16 cellular contexts compared by ENCODE assay signal in the genomic region with DNA sequence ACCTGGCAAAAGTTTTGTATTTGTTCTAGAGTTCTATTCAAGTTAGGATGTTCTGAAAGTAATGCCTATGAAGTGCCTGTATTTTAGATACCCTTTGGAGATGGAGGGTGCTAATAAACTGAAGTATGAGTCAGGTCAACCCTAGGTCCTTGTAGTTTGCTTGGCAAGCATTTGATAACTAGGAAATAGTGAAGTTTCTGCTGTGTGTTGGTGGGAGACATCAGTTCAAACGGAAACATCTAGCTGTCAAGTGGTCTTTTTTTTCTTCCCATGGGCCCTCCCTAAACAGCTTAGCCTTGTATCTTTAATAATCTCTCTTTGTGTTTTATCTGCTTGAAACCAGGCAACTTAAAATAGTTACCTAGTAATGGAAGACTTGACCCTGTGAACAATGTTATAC. TPM values are rescaled to one million over a fixed set of nuclear protein-coding genes. Genes with fewer than 3 reads are reported as not detected.
DNase-seq lines count a peak whose midpoint lies in the region; ATAC-seq and TF ChIP-seq lines count a peak whose summit lies in the region.
"Had no signal": no experiment of that assay in that cellular context is flagged by ENCODE, and none has a peak within 500 bp of the region (broad histone marks: within the 10 kb centered on the region; RNA-seq: fewer than 3 reads in every experiment).

No MANE protein-coding gene starts in this region.

- H3K27me3 Mint-ChIP-seq in activated T-cell treated with anti-CD3 and anti-CD28 coated beads, Interleukin-2, amount 50 U/mL, for 72 hours (ENCODE audit: low read depth) = no peaks in the 10 kb centered on the region
- H3K27me3 Mint-ChIP-seq in activated CD4-positive, alpha-beta memory T cell treated with anti-CD3 and anti-CD28 coated beads for 36 hours = no peaks in the 10 kb centered on the region
- H3K27me3 Mint-ChIP-seq: memory B cell had no signal

- peaks cover 80% of the 10 kb centered on the region for H3K4me1 Mint-ChIP-seq in activated T-cell treated with anti-CD3 and anti-CD28 coated beads, Interleukin-2, amount 50 U/mL, for 72 hours (ENCODE audit: low read depth)
- peaks cover 79% of the 10 kb centered on the region for H3K4me1 Mint-ChIP-seq in activated CD4-positive, alpha-beta memory T cell treated with anti-CD3 and anti-CD28 coated beads for 36 hours (ENCODE audit: low read depth)

- peaks cover 21 to 70% of the 10 kb centered on the region in 2 donors for H3K4me1 ChIP-seq in thoracic aorta (ENCODE audit: control insufficient read depth in 1 of 2, low read depth in 2 of 2)

- peak overlapping the region in 1 of 2 donors; percentile 9 for H3K27ac ChIP-seq in thoracic aorta
- H3K27ac ChIP-seq: spleen, VCaP had no signal

- TF ChIP-seq POLR2A in erythroblast (IDR thresholded peaks at IDR 0.05; ENCODE audit: low read length) = no peak

- no peak for DNase-seq in activated T-cell treated with anti-CD3 and anti-CD28 coated beads, Interleukin-2, amount 50 U/mL, for 72 hours
- DNase-seq in activated T-cell treated with anti-CD3 and anti-CD28 coated beads, Interleukin-2, amount 50 U/mL, for 48 hours = no peak
- DNase-seq in activated CD4-positive, alpha-beta memory T cell treated with anti-CD3 and anti-CD28 coated beads for 36 hours = no peak
- DNase-seq in erythroblast (lab: John Stamatoyannopoulos, UW) = peak; percentile 43 to 56
- no peak for DNase-seq in thoracic aorta (ENCODE audit: low spot score)
- DNase-seq in NCI-H2171 (lab: John Stamatoyannopoulos, UW) = no peak
- DNase-seq in NCI-H2081 treated with DMSO at 0.1 percent for 48 hours (lab: John Stamatoyannopoulos, UW) = no peak
- DNase-seq: effector memory CD4-positive, alpha-beta T cell; foreskin fibroblast; NCI-H774; SHP77 treated with DMSO at 0.1 percent for 48 hours; spleen had no signal

- H3K9me3 Mint-ChIP-seq in activated T-cell treated with anti-CD3 and anti-CD28 coated beads, Interleukin-2, amount 50 U/mL, for 72 hours = no peaks in the 10 kb centered on the region
- no peaks in the 10 kb centered on the region for H3K9me3 Mint-ChIP-seq in activated CD4-positive, alpha-beta memory T cell treated with anti-CD3 and anti-CD28 coated beads for 36 hours
- H3K9me3 Mint-ChIP-seq: memory B cell had no signal

- CTCF ChIA-PET in activated CD4-positive, alpha-beta memory T cell treated with anti-CD3 and anti-CD28 coated beads for 36 hours (lab: Charles Lee) = interaction anchor here (1.8 kb wide), 2 partner anchors 146 to 154 kb away, joined by 4 to 7 read pairs; no protein-coding TSS in a partner anchor

- peak overlapping the region; percentile 13 for H3K4me3 ChIP-seq in thoracic aorta
- H3K4me3 ChIP-seq: HAP-1, spleen had no signal

- ATAC-seq in activated T-cell treated with anti-CD3 and anti-CD28 coated beads, Interleukin-2, amount 50 U/mL, for 72 hours (replicated peaks in 1 of 2) = no peak
- ATAC-seq in thoracic aorta (ENCODE audit: insufficient number of reproducible peaks, low FRiP score, low read depth) (no peak), GM21515 (IDR thresholded peaks at IDR 0.05; ENCODE audit: unreplicated experiment) (no peak)

- POLR2A ChIA-PET in activated CD4-positive, alpha-beta memory T cell treated with anti-CD3 and anti-CD28 coated beads for 36 hours (lab: Charles Lee) = interaction anchor here (1.3 kb wide), 1 partner anchor 9 kb away, joined by 3 read pairs; no protein-coding TSS in a partner anchor

- H3K36me3 Mint-ChIP-seq in activated T-cell treated with anti-CD3 and anti-CD28 coated beads, Interleukin-2, amount 50 U/mL, for 72 hours (ENCODE audit: insufficient read depth in 2 of 2) = peaks cover 17 to 54% of the 10 kb centered on the region in 2 donors
- peaks cover 71% of the 10 kb centered on the region for H3K36me3 Mint-ChIP-seq in activated CD4-positive, alpha-beta memory T cell treated with anti-CD3 and anti-CD28 coated beads for 36 hours

- no peaks in the 10 kb centered on the region for H3K9me3 ChIP-seq in thoracic aorta
- H3K9me3 ChIP-seq: HAP-1, spleen had no signal

- intact Hi-C loops in activated CD4-positive, alpha-beta memory T cell treated with anti-CD3 and anti-CD28 coated beads for 36 hours (cut with micrococcal nuclease) = loop anchor here (2.0 to 10.0 kb wide), 3 partner anchors 56 to 433 kb away; a partner anchor contains a TSS

- H3K27me3 ChIP-seq in thoracic aorta (replicated peaks; ENCODE audit: insufficient read depth) = no peaks in the 10 kb centered on the region
- H3K27me3 ChIP-seq: spleen had no signal

- H3K4me3 Mint-ChIP-seq in activated T-cell treated with anti-CD3 and anti-CD28 coated beads, Interleukin-2, amount 50 U/mL, for 72 hours = peak overlapping the region; percentile 63 to 80
- H3K4me3 Mint-ChIP-seq in activated CD4-positive, alpha-beta memory T cell treated with anti-CD3 and anti-CD28 coated beads for 36 hours = peak overlapping the region; percentile 7
- H3K4me3 Mint-ChIP-seq: memory B cell had no signal

- H3K27ac Mint-ChIP-seq in activated T-cell treated with anti-CD3 and anti-CD28 coated beads, Interleukin-2, amount 50 U/mL, for 72 hours = peak overlapping the region; percentile 89
- H3K27ac Mint-ChIP-seq in activated CD4-positive, alpha-beta memory T cell treated with anti-CD3 and anti-CD28 coated beads for 36 hours = peak overlapping the region; percentile 71
- H3K27ac Mint-ChIP-seq: memory B cell had no signal

- no peaks in the 10 kb centered on the region for H3K36me3 ChIP-seq in thoracic aorta

- TF ChIP-seq CTCF in thoracic aorta (IDR thresholded peaks at IDR 0.05) = no peak

RNA-seq across cellular contexts. Expression of a gene that starts 4.5 kb away (rescaled TPM):
- 100 to 1,000 TPM; 154 to 193 TPM for total RNA-seq in activated T-cell treated with anti-CD3 and anti-CD28 coated beads, Interleukin-2, amount 50 U/mL, for 72 hours
- 100 to 1,000 TPM; 114 to 117 TPM for total RNA-seq in activated CD4-positive, alpha-beta memory T cell treated with anti-CD3 and anti-CD28 coated beads for 36 hours
- 10 to 100 TPM; 27.9 to 30.9 TPM for total RNA-seq in thoracic aorta

RNA-seq across cellular contexts. Expression of a gene that starts 4.5 kb away (rescaled TPM):
- total RNA-seq in activated T-cell treated with anti-CD3 and anti-CD28 coated beads, Interleukin-2, amount 50 U/mL, for 72 hours = 10 to 100 TPM; 37.6 to 39.8 TPM
- 10 to 100 TPM; 25.7 to 27.5 TPM for total RNA-seq in activated CD4-positive, alpha-beta memory T cell treated with anti-CD3 and anti-CD28 coated beads for 36 hours
- total RNA-seq in thoracic aorta = 10 to 100 TPM; 35.2 to 37.2 TPM

Comparison
In these comparisons a context has a peak if more than half of its experiments do, and no peak if none do; other contexts are left out.
1. DNase-seq: peak in erythroblast (2 of 2); none in activated T-cell treated with anti-CD3 and anti-CD28 coated beads, Interleukin-2, amount 50 U/mL, for 72 hours (0 of 2), activated T-cell treated with anti-CD3 and anti-CD28 coated beads, Interleukin-2, amount 50 U/mL, for 48 hours (0 of 2), activated CD4-positive, alpha-beta memory T cell treated with anti-CD3 and anti-CD28 coated beads for 36 hours (single experiment), thoracic aorta (single experiment), NCI-H2171 (single experiment) and NCI-H2081 treated with DMSO at 0.1 percent for 48 hours (single experiment).